Comparison of ENCODE assay signal across 9 cellular contexts in genomic region chr3:13378155-13378554, GRCh38. TPM values are rescaled to one million over a fixed set of nuclear protein-coding genes. Genes with fewer than 3 reads are reported as not detected.
A peak's percentile ranks its signal among the peaks of the same experiment; 100 is the strongest.
DNase-seq lines count a peak whose midpoint lies in the region; ATAC-seq and TF ChIP-seq lines count a peak whose summit lies in the region.
"Had no signal": no experiment of that assay in that cellular context is flagged by ENCODE, and none has a peak within 500 bp of the region (broad histone marks: within the 10 kb centered on the region; RNA-seq: fewer than 3 reads in every experiment).

No MANE protein-coding gene starts in this region.

- H3K4me3 ChIP-seq in GM12865 (ENCODE audit: low read depth, low read length) = no peak overlapping the region

- peak; percentile 94 for ATAC-seq in GM21786 (IDR thresholded peaks at IDR 0.05; ENCODE audit: unreplicated experiment)

- TF ChIP-seq CTCF in GM12865 (IDR thresholded peaks at IDR 0.05; ENCODE audit: insufficient read depth, low read depth, low read length, missing control alignments) = no peak

- DNase-seq in GM12865 (ENCODE audit: low read depth) (peak; percentile 69), M059J (ENCODE audit: low read depth) (peak; percentile 69), iris pigment epithelial cell (ENCODE audit: low read depth) (peak; percentile 4), NCI-H146 treated with DMSO at 0.1 percent for 48 hours (lab: John Stamatoyannopoulos, UW; ENCODE audit: unreplicated experiment) (no peak), NCI-H226 (no peak), HPDE6-E6E7 (ENCODE audit: extremely low spot score) (no peak), kidney glomerular epithelial cell (lab: John Stamatoyannopoulos, UW) (no peak)
- DNase-seq: NCI-H510A had no signal

RNA-seq across cellular contexts. Expression of gene NUP210, which starts 42.0 kb away (rescaled TPM):
- total RNA-seq in M059J (2014; rRNA removed; shearing (Covaris generic)) = 3.5 and 8.5 TPM in 2 replicates

Comparison
In these comparisons a context has a peak if more than half of its experiments do, and no peak if none do; other contexts are left out.
1. DNase-seq: peak in GM12865 (single experiment), M059J (single experiment) and iris pigment epithelial cell (single experiment); none in NCI-H146 treated with DMSO at 0.1 percent for 48 hours (single experiment), NCI-H226 (single experiment), HPDE6-E6E7 (single experiment) and kidney glomerular epithelial cell (single experiment).